In the genomic region with DNA sequence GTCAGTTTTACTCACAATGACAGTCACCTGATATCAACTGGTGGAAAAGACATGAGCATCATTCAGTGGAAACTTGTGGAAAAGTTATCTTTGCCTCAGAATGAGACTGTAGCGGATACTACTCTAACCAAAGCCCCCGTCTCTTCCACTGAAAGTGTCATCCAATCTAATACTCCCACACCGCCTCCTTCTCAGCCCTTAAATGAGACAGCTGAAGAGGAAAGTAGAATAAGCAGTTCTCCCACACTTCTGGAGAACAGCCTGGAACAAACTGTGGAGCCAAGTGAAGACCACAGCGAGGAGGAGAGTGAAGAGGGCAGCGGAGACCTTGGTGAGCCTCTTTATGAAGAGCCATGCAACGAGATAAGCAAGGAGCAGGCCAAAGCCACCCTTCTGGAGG, we compare ENCODE assay signal across 30 cellular contexts. TPM values are rescaled to one million over a fixed set of nuclear protein-coding genes. Genes with fewer than 3 reads are reported as not detected.
DNase-seq lines count a peak whose midpoint lies in the region; ATAC-seq, FAIRE-seq and TF ChIP-seq lines count a peak whose summit lies in the region.
"Had no signal": no experiment of that assay in that cellular context is flagged by ENCODE, and none has a peak within 500 bp of the region (broad histone marks: within the 10 kb centered on the region; RNA-seq: fewer than 3 reads in every experiment).

No MANE protein-coding gene starts in this region.

- peaks cover 54% of the 10 kb centered on the region for H3K36me3 Mint-ChIP-seq in activated CD4-positive, alpha-beta T cell treated with anti-CD3 and anti-CD28 coated beads, Interleukin-2, amount 10 ng/mL, durations not matched to agents 24 days and 14 days (ENCODE audit: low read depth)
- peaks cover 41% of the 10 kb centered on the region for H3K36me3 Mint-ChIP-seq in activated naive CD8-positive, alpha-beta T cell treated with anti-CD3 and anti-CD28 coated beads, Interleukin-2, amount 50 U/mL, for 24 hours (ENCODE audit: low read depth)

- H3K4me1 ChIP-seq in neutrophil (ENCODE audit: control insufficient read depth in 1 of 2, insufficient read depth in 1 of 2, low read depth in 1 of 2, low read length in 1 of 2) (peaks cover 5% of the 10 kb centered on the region in 2 experiments), pancreas (peaks cover 0 to 11% (median 6%) of the 10 kb centered on the region in 3 donors)
- H3K4me1 ChIP-seq: Caco-2, left lung had no signal

- no peak for ATAC-seq in activated naive CD8-positive, alpha-beta T cell treated with anti-CD3 and anti-CD28 coated beads, Interleukin-2, amount 50 U/mL, for 24 hours
- ATAC-seq in HG02970 (IDR thresholded peaks at IDR 0.05; ENCODE audit: low FRiP score, unreplicated experiment) (no peak), pancreas (no peak)
- ATAC-seq: effector memory CD8-positive, alpha-beta T cell; GM23338; left lung; Right ventricle myocardium inferior had no signal

- no peaks in the 10 kb centered on the region for H3K9me3 Mint-ChIP-seq in activated CD4-positive, alpha-beta T cell treated with anti-CD3 and anti-CD28 coated beads, Interleukin-2, amount 10 ng/mL, durations not matched to agents 24 days and 14 days
- no peaks in the 10 kb centered on the region for H3K9me3 Mint-ChIP-seq in activated naive CD8-positive, alpha-beta T cell treated with anti-CD3 and anti-CD28 coated beads, Interleukin-2, amount 50 U/mL, for 24 hours
- H3K9me3 Mint-ChIP-seq: activated B cell treated with CpG ODN at 0.5 μM for 24 hours; activated naive CD4-positive, alpha-beta T cell treated with anti-CD3 and anti-CD28 coated beads, Interleukin-2, amount 10 ng/mL, durations not matched to agents 7 days and 5 days; effector memory CD8-positive, alpha-beta T cell; GM23338 had no signal

- WGBS in pancreas, 2 donors, result 87 to 94% methylated on average over 6 of the region's 6 CpGs

- H3K9me3 ChIP-seq in neutrophil, result no peaks in the 10 kb centered on the region
- H3K9me3 ChIP-seq in pancreas, result no peaks in the 10 kb centered on the region
- H3K9me3 ChIP-seq: Caco-2, left lung, SK-N-SH had no signal

- H3K4me1 Mint-ChIP-seq in activated CD4-positive, alpha-beta T cell treated with anti-CD3 and anti-CD28 coated beads, Interleukin-2, amount 10 ng/mL, durations not matched to agents 24 days and 14 days, result peaks cover 14% of the 10 kb centered on the region
- H3K4me1 Mint-ChIP-seq in activated naive CD8-positive, alpha-beta T cell treated with anti-CD3 and anti-CD28 coated beads, Interleukin-2, amount 50 U/mL, for 24 hours, result peaks cover 5% of the 10 kb centered on the region
- H3K4me1 Mint-ChIP-seq: activated B cell treated with CpG ODN at 0.5 μM for 24 hours, GM23338 had no signal

- H3K27ac Mint-ChIP-seq in activated CD4-positive, alpha-beta T cell treated with anti-CD3 and anti-CD28 coated beads, Interleukin-2, amount 10 ng/mL, durations not matched to agents 24 days and 14 days, result peak overlapping the region; percentile 39
- peak overlapping the region; percentile 37 for H3K27ac Mint-ChIP-seq in activated naive CD8-positive, alpha-beta T cell treated with anti-CD3 and anti-CD28 coated beads, Interleukin-2, amount 50 U/mL, for 24 hours
- H3K27ac Mint-ChIP-seq: activated B cell treated with CpG ODN at 0.5 μM for 24 hours; activated naive CD4-positive, alpha-beta T cell treated with anti-CD3 and anti-CD28 coated beads, Interleukin-2, amount 10 ng/mL, durations not matched to agents 7 days and 5 days; GM23338 had no signal

- H3K27ac ChIP-seq in neutrophil (peak overlapping the region; percentile 7), pancreas (no peak overlapping the region)
- H3K27ac ChIP-seq: C4-2B, left lung had no signal

- H3K4me3 ChIP-seq in neutrophil (ENCODE audit: low read depth in 1 of 2, low read length in 1 of 2) (no peak overlapping the region), pancreas (no peak overlapping the region)
- H3K4me3 ChIP-seq: GM23338, left lung had no signal

- intact Hi-C loops in activated CD4-positive, alpha-beta T cell treated with anti-CD3 and anti-CD28 coated beads, Interleukin-2, amount 10 ng/mL, durations not matched to agents 24 days and 14 days (cut with micrococcal nuclease), result loop anchor here (2.0 kb wide), 1 partner anchor 233 kb away; no protein-coding TSS in a partner anchor
- intact Hi-C loops in pancreas (cut with DNase I), result loop anchor here in 2 of 3 donors (10.0 kb wide), 2 partner anchors 235 to 475 kb away; no protein-coding TSS in a partner anchor

- no peaks in the 10 kb centered on the region for H3K27me3 Mint-ChIP-seq in activated CD4-positive, alpha-beta T cell treated with anti-CD3 and anti-CD28 coated beads, Interleukin-2, amount 10 ng/mL, durations not matched to agents 24 days and 14 days
- H3K27me3 Mint-ChIP-seq in activated naive CD8-positive, alpha-beta T cell treated with anti-CD3 and anti-CD28 coated beads, Interleukin-2, amount 50 U/mL, for 24 hours, result no peaks in the 10 kb centered on the region
- H3K27me3 Mint-ChIP-seq: activated B cell treated with CpG ODN at 0.5 μM for 24 hours; activated naive CD4-positive, alpha-beta T cell treated with anti-CD3 and anti-CD28 coated beads, Interleukin-2, amount 10 ng/mL, durations not matched to agents 7 days and 5 days; effector memory CD8-positive, alpha-beta T cell had no signal

- no peak for TF ChIP-seq CTCF in neutrophil (IDR thresholded peaks at IDR 0.05)
- TF ChIP-seq CTCF in pancreas (IDR thresholded peaks at IDR 0.05), result no peak

- H3K36me3 ChIP-seq in neutrophil, result peaks cover 96% of the 10 kb centered on the region
- H3K36me3 ChIP-seq in pancreas, result peaks cover 0 to 18% (median 4%) of the 10 kb centered on the region in 3 donors

- H3K4me3 Mint-ChIP-seq in activated CD4-positive, alpha-beta T cell treated with anti-CD3 and anti-CD28 coated beads, Interleukin-2, amount 10 ng/mL, durations not matched to agents 24 days and 14 days, result no peak overlapping the region
- no peak overlapping the region for H3K4me3 Mint-ChIP-seq in activated naive CD8-positive, alpha-beta T cell treated with anti-CD3 and anti-CD28 coated beads, Interleukin-2, amount 50 U/mL, for 24 hours
- H3K4me3 Mint-ChIP-seq: activated B cell treated with CpG ODN at 0.5 μM for 24 hours; activated naive CD4-positive, alpha-beta T cell treated with anti-CD3 and anti-CD28 coated beads, Interleukin-2, amount 10 ng/mL, durations not matched to agents 7 days and 5 days; effector memory CD8-positive, alpha-beta T cell; GM23338 had no signal

- peak; percentile 48 for DNase-seq in activated CD4-positive, alpha-beta T cell treated with anti-CD3 and anti-CD28 coated beads, Interleukin-2, amount 10 ng/mL, durations not matched to agents 24 days and 14 days
- DNase-seq in activated CD4-positive, alpha-beta T cell treated with anti-CD3 and anti-CD28 coated beads, Interleukin-2, amount 50 U/mL, for 48 hours, result no peak
- peak; percentile 19 for DNase-seq in Ammon's horn (ENCODE audit: low spot score)
- no peak for DNase-seq in activated naive CD8-positive, alpha-beta T cell treated with anti-CD3 and anti-CD28 coated beads, Interleukin-2, amount 50 U/mL, for 24 hours
- no peak for DNase-seq in kidney tubule cell (ENCODE audit: low spot score)
- DNase-seq in pancreas, result no peak
- DNase-seq: 8988T; activated B cell treated with CpG ODN at 0.5 μM for 24 hours; activated CD4-positive, alpha-beta T cell treated with anti-CD3 and anti-CD28 coated beads, Interleukin-2, amount 50 U/mL, for 4 hours; activated naive CD4-positive, alpha-beta T cell treated with anti-CD3 and anti-CD28 coated beads, Interleukin-2, amount 10 ng/mL, durations not matched to agents 7 days and 5 days; Caco-2; cortex of kidney; DMS79; effector memory CD8-positive, alpha-beta T cell; hypothalamus; left lung; mesendoderm; NCI-H1048; NCI-H446; NCI-H748 treated with DMSO at 0.1 percent for 48 hours; SK-N-SH; stimulated activated CD4-positive, alpha-beta T cell treated with anti-CD3 and anti-CD28 coated beads, Interleukin-15, amount 100 ng/mL, for 24 hours; stimulated activated CD4-positive, alpha-beta T cell treated with anti-CD3 and anti-CD28 coated beads, Interleukin-4, amount 100 ng/mL, for 4 hours had no signal

- no peak for FAIRE-seq in pancreas (lab: Jason Lieb, UNC)
- FAIRE-seq: astrocyte, G401.6 had no signal

- H3K27me3 ChIP-seq in neutrophil (no peaks in the 10 kb centered on the region), pancreas (no peaks in the 10 kb centered on the region)
- H3K27me3 ChIP-seq: left lung had no signal

RNA-seq across cellular contexts. Expression of a gene that starts 31.2 kb away (rescaled TPM):
- total RNA-seq in activated CD4-positive, alpha-beta T cell treated with anti-CD3 and anti-CD28 coated beads, Interleukin-2, amount 10 ng/mL, durations not matched to agents 24 days and 14 days, result 85.3 and 88.4 TPM in 2 replicates
- total RNA-seq in pancreas, result 10 to 100 TPM; 34.8 to 54.3 (median 49.7) TPM
- polyA plus RNA-seq in pancreas, result 10 to 100 TPM; 40.0 to 91.5 TPM

Comparison
In these comparisons a context has a peak if more than half of its experiments do, and no peak if none do; other contexts are left out.
1. DNase-seq: peak in activated CD4-positive, alpha-beta T cell treated with anti-CD3 and anti-CD28 coated beads, Interleukin-2, amount 10 ng/mL, durations not matched to agents 24 days and 14 days (single experiment) and Ammon's horn (single experiment); none in activated CD4-positive, alpha-beta T cell treated with anti-CD3 and anti-CD28 coated beads, Interleukin-2, amount 50 U/mL, for 48 hours (0 of 2), activated naive CD8-positive, alpha-beta T cell treated with anti-CD3 and anti-CD28 coated beads, Interleukin-2, amount 50 U/mL, for 24 hours (single experiment), kidney tubule cell (single experiment) and pancreas (0 of 6).